Comparison of ENCODE assay signal across 1 cellular context in genomic region chr3:72811551-72811950, GRCh38.
TF ChIP-seq lines count a peak whose summit lies in the region.

No MANE protein-coding gene starts in this region.

TF ChIP-seq in GM23338, 12 proteins besides CTCF, POLR2A, EP300 and RAD21:
- TF ChIP-seq, protein P1, sequence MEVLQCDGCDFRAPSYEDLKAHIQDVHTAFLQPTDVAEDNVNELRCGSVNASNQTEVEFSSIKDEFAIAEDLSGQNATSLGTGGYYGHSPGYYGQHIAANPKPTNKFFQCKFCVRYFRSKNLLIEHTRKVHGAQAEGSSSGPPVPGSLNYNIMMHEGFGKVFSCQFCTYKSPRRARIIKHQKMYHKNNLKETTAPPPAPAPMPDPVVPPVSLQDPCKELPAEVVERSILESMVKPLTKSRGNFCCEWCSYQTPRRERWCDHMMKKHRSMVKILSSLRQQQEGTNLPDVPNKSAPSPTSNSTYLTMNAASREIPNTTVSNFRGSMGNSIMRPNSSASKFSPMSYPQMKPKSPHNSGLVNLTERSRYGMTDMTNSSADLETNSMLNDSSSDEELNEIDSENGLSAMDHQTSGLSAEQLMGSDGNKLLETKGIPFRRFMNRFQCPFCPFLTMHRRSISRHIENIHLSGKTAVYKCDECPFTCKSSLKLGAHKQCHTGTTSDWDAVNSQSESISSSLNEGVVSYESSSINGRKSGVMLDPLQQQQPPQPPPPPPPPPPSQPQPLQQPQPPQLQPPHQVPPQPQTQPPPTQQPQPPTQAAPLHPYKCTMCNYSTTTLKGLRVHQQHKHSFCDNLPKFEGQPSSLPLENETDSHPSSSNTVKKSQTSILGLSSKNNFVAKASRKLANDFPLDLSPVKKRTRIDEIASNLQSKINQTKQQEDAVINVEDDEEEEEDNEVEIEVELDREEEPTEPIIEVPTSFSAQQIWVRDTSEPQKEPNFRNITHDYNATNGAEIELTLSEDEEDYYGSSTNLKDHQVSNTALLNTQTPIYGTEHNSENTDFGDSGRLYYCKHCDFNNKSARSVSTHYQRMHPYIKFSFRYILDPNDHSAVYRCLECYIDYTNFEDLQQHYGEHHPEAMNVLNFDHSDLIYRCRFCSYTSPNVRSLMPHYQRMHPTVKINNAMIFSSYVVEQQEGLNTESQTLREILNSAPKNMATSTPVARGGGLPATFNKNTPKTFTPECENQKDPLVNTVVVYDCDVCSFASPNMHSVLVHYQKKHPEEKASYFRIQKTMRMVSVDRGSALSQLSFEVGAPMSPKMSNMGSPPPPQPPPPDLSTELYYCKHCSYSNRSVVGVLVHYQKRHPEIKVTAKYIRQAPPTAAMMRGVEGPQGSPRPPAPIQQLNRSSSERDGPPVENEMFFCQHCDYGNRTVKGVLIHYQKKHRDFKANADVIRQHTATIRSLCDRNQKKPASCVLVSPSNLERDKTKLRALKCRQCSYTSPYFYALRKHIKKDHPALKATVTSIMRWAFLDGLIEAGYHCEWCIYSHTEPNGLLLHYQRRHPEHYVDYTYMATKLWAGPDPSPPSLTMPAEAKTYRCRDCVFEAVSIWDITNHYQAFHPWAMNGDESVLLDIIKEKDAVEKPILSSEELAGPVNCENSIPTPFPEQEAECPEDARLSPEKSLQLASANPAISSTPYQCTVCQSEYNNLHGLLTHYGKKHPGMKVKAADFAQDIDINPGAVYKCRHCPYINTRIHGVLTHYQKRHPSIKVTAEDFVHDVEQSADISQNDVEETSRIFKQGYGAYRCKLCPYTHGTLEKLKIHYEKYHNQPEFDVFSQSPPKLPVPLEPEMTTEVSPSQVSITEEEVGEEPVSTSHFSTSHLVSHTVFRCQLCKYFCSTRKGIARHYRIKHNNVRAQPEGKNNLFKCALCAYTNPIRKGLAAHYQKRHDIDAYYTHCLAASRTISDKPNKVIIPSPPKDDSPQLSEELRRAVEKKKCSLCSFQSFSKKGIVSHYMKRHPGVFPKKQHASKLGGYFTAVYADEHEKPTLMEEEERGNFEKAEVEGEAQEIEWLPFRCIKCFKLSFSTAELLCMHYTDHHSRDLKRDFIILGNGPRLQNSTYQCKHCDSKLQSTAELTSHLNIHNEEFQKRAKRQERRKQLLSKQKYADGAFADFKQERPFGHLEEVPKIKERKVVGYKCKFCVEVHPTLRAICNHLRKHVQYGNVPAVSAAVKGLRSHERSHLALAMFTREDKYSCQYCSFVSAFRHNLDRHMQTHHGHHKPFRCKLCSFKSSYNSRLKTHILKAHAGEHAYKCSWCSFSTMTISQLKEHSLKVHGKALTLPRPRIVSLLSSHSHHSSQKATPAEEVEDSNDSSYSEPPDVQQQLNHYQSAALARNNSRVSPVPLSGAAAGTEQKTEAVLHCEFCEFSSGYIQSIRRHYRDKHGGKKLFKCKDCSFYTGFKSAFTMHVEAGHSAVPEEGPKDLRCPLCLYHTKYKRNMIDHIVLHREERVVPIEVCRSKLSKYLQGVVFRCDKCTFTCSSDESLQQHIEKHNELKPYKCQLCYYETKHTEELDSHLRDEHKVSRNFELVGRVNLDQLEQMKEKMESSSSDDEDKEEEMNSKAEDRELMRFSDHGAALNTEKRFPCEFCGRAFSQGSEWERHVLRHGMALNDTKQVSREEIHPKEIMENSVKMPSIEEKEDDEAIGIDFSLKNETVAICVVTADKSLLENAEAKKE (CRISPR knock-in tag; IDR thresholded peaks at IDR 0.05) = 0 out of 2 replicates have a peak, but pooled peaks have one; percentile 10
- TF ChIP-seq POLR2AphosphoS5 (IDR thresholded peaks at IDR 0.05; ENCODE audit: low read depth) = no peak
